ENCODE assay signal across 23 cellular contexts in the genomic region with DNA sequence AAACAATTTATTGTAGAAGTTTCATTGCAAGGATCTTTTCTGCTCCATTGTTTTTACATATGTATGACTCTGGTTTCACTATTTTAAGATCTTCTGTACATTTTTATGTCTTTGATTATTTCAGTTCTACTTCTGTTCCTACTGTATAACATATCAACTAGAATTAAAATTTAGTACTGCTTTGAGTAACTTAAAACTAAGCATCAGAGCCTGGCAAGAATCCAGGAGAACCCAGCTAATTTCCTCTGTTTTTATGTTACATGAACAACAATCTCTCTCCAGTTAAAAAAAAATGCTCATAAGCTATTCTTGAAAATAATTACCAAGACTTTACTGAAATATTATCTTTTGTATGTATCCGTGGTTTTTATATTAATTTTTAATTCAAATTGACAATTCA.
"Had no signal": no experiment of that assay in that cellular context is flagged by ENCODE, and none has a peak within 500 bp of the region (broad histone marks: within the 10 kb centered on the region; RNA-seq: fewer than 3 reads in every experiment).

No MANE protein-coding gene starts in this region.

- FAIRE-seq: HepG2 had no signal

- H3K9me3 ChIP-seq: MG63, SJCRH30 had no signal

- H3K36me3 ChIP-seq: MG63, SJCRH30 had no signal

- ATAC-seq: HepG2, Panc1, PC-3, Right ventricle myocardium inferior had no signal

- DNase-seq: IMR-90, Karpas-422, KG1, MG63, NCI-H1092, NCI-H1417, NCI-H1436 treated with DMSO at 0.1 percent for 48 hours, NCI-H1694, NCI-H187 treated with DMSO at 0.1 percent for 48 hours, NCI-H2029 treated with DMSO at 0.1 percent for 48 hours, NCI-H2171, NCI-H226, NCI-H446, NCI-H510A, NCI-H524 treated with DMSO at 0.1 percent for 48 hours, NCI-H69, NCI-H774, PC-3, SHP77 treated with DMSO at 0.1 percent for 48 hours, SJCRH30 had no signal

- H3K4me3 ChIP-seq: MG63, SJCRH30 had no signal

- H3K27ac ChIP-seq: SJCRH30 had no signal
